In the genomic region with DNA sequence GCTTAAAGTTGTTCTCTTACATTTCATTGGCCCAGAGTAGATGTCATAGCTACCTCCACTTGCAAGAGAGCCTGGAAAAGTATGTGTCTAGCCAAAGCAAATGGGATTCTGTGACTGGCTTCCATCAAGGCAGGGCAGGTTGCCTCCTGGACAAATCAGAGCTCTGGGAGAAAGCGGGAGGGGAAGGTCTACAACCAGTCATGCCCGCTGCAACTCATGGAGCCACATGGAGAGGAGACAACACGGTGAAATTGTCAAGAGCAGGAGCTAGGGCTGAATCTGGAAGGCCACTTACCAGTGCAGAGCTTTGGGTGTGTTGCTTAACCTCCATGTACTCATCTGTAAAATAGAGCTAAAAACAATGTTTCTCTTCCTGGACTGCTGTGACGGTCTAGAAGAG, we compare ENCODE assay signal across 33 cellular contexts.
DNase-seq lines count a peak whose midpoint lies in the region; ATAC-seq, FAIRE-seq and TF ChIP-seq lines count a peak whose summit lies in the region.
"Had no signal": no experiment of that assay in that cellular context is flagged by ENCODE, and none has a peak within 500 bp of the region (broad histone marks: within the 10 kb centered on the region; RNA-seq: fewer than 3 reads in every experiment).

No MANE protein-coding gene starts in this region.

- FAIRE-seq in HepG2 (lab: Jason Lieb, UNC) (no peak), H1 (lab: Jason Lieb, UNC) (no peak), HTR-8/SVneo (lab: Jason Lieb, UNC) (no peak)
- FAIRE-seq: A204.1, A549, D721Med had no signal

- no peaks in the 10 kb centered on the region for H3K23me2 ChIP-seq in H1 (ENCODE audit: low read depth, low read length)

- ATAC-seq in HepG2 = no peak
- ATAC-seq in right lobe of liver = no peak
- no peak for ATAC-seq in HG03025 (IDR thresholded peaks at IDR 0.05; ENCODE audit: low FRiP score, unreplicated experiment)
- ATAC-seq: A549; CD8-positive, alpha-beta T cell had no signal

- no peak overlapping the region for H3K23ac ChIP-seq in H1 (ENCODE audit: insufficient read length)
- H3K23ac ChIP-seq in trophoblast cell (ENCODE audit: low read length) = peak overlapping the region; percentile 64

- H3K9me3 ChIP-seq in HepG2 (ENCODE audit: low read length) (no peaks in the 10 kb centered on the region), right lobe of liver (no peaks in the 10 kb centered on the region), H1 (ENCODE audit: insufficient read depth in 2 of 2, low read depth in 1 of 2, low read length in 1 of 2) (no peaks in the 10 kb centered on the region), trophoblast cell (ENCODE audit: insufficient read depth, low read depth, low read length) (peaks cover 5% of the 10 kb centered on the region)
- H3K9me3 ChIP-seq: A549, BE2C, Caco-2 had no signal

- no peak overlapping the region for H2BK15ac ChIP-seq in H1 (ENCODE audit: low read length)

- TF ChIP-seq POLR2A in HepG2 (IDR thresholded peaks at IDR 0.05; ENCODE audit: insufficient read depth in 1 of 2, low read depth in 2 of 2, low read length in 2 of 2) = no peak
- TF ChIP-seq POLR2A in right lobe of liver (IDR thresholded peaks at IDR 0.05) = no peak
- no peak for TF ChIP-seq POLR2A in H1 (IDR thresholded peaks at IDR 0.05; ENCODE audit: control extremely low read depth in 1 of 2, low read depth in 2 of 2, low read length in 2 of 2)

- DNase-seq in HepG2 (ENCODE audit: low spot score) (no peak), right lobe of liver (no peak), H1 (ENCODE audit: low read depth in 1 of 2, low spot score in 2 of 2) (no peak), trophoblast cell (no peak), HTR-8/SVneo (ENCODE audit: insufficient read length, low spot score) (no peak)
- DNase-seq: 8988T; ACHN; AML-193; BE2C; C1 segment of cervical spinal cord; Caco-2; Calu3; CD4-positive, alpha-beta memory T cell; CD4-positive, alpha-beta T cell; CD4-positive, CD25-positive, alpha-beta regulatory T cell; CD8-positive, alpha-beta memory T cell; CD8-positive, alpha-beta T cell; COR-L47; DMS 273 treated with DMSO at 0.1 percent for 48 hours; DMS153; DMS53; DMS79; DMS79 treated with DMSO at 0.1 percent for 48 hours; DND-41; EL had no signal

- H4K91ac ChIP-seq in H1 (replicated peaks; ENCODE audit: insufficient read length, low read length) (no peak overlapping the region), trophoblast cell (ENCODE audit: low read depth, low read length) (no peak overlapping the region)

- H3K27ac ChIP-seq in HepG2 (ENCODE audit: extremely low read length, insufficient read depth, low read length) = no peak overlapping the region
- no peak overlapping the region for H3K27ac ChIP-seq in right lobe of liver
- H3K27ac ChIP-seq in H1 (ENCODE audit: low read depth, low read length) = no peak overlapping the region
- no peak overlapping the region for H3K27ac ChIP-seq in trophoblast cell (ENCODE audit: low read depth, low read length)
- H3K27ac ChIP-seq: 22Rv1; A549; BLaER1; BLaER1 treated with 17β-estradiol and CSF1 and Interleukin-3, amounts not matched to agents 10 nM and 100 nM; C4-2B had no signal

- H3K18ac ChIP-seq in H1 (ENCODE audit: extremely low read depth, low read length) (no peak overlapping the region), trophoblast cell (ENCODE audit: low read length) (no peak overlapping the region)

- no peak overlapping the region for H2AK5ac ChIP-seq in H1 (ENCODE audit: low read depth, low read length)
- H2AK5ac ChIP-seq in trophoblast cell (ENCODE audit: low read length) = no peak overlapping the region

- 70% methylated on average over 4 of the region's 4 CpGs for WGBS in HepG2 (ENCODE audit: low lambda C conversion rate)
- WGBS in right lobe of liver (ENCODE audit: insufficient coverage, low coverage, low lambda C conversion rate, missing lambda C conversion rate) = 81% methylated on average over 3 of the region's 4 CpGs
- WGBS in H1 (ENCODE audit: extremely low coverage in 1 of 2, insufficient coverage in 1 of 2, insufficient read length in 1 of 2, insufficient replicate concordance in 2 of 2, low coverage in 1 of 2, low lambda C conversion rate in 2 of 2, missing lambda C conversion rate in 1 of 2), 2 experiments = 94% methylated on average over 4 of the region's 4 CpGs; no CpG with 5 or more reads in 1 of the 2 experiments
- WGBS in trophoblast cell (ENCODE audit: extremely low coverage, insufficient coverage, insufficient read length) = no CpG with 5 or more reads among the region's 4 CpGs

- H2BK120ac ChIP-seq in H1 (replicated peaks; ENCODE audit: low read depth, low read length) (no peak overlapping the region), trophoblast cell (ENCODE audit: insufficient read depth, low read length, poor library complexity) (no peak overlapping the region)

- H3K4me1 ChIP-seq in HepG2 (ENCODE audit: insufficient read depth, low read length) = peaks cover 8% of the 10 kb centered on the region; the same call in 1 of the 2 replicates
- peaks cover 0 to 4% (median 0%) of the 10 kb centered on the region in 4 donors for H3K4me1 ChIP-seq in right lobe of liver
- H3K4me1 ChIP-seq in H1 (replicated peaks in 1 of 4; ENCODE audit: control insufficient read depth in 3 of 4, insufficient read depth in 4 of 4, low read length in 3 of 4) = no peaks in the 10 kb centered on the region
- no peaks in the 10 kb centered on the region for H3K4me1 ChIP-seq in trophoblast cell (ENCODE audit: control insufficient read depth in 1 of 2, insufficient read depth in 2 of 2, low read length in 2 of 2)
- H3K4me1 ChIP-seq: Caco-2 had no signal

- H3K14ac ChIP-seq in H1 (ENCODE audit: insufficient read length) (no peak overlapping the region), trophoblast cell (ENCODE audit: low read length) (no peak overlapping the region)

- no TSS peak for BruUV-seq in HepG2 (replicated peaks; lab: Mats Ljungman, UMichigan)

- no peak overlapping the region for H4K5ac ChIP-seq in H1 (ENCODE audit: insufficient read length, low read depth, low read length)

- no peak overlapping the region for H2BK12ac ChIP-seq in H1 (ENCODE audit: low read depth, low read length)
- no peak overlapping the region for H2BK12ac ChIP-seq in trophoblast cell (ENCODE audit: low read length)

- CTCF ChIA-PET in HepG2 (lab: Yijun Ruan, JAX; ENCODE audit: low intra/inter-chr PET ratio, low total read pairs) = no interaction called here
- CTCF ChIA-PET in H1 (lab: Charles Lee; ENCODE audit: partially characterized antibody) = interaction anchor here (0.9 to 2.7 kb wide), 5 partner anchors 8 to 145 kb away, joined by 3 to 14 read pairs (median 4); no protein-coding TSS in a partner anchor

- H3K56ac ChIP-seq in H1 (replicated peaks; ENCODE audit: insufficient read length, low read depth, low read length) = no peak overlapping the region

- no peak for TF ChIP-seq CTCF in HepG2 (CRISPR knock-in tag; IDR thresholded peaks at IDR 0.05)
- TF ChIP-seq CTCF in right lobe of liver (IDR thresholded peaks at IDR 0.05) = no peak
- no peak for TF ChIP-seq CTCF in H1 (IDR thresholded peaks at IDR 0.05; ENCODE audit: control extremely low read depth in 1 of 3, insufficient read depth in 1 of 3, low read depth in 1 of 3, low read length in 3 of 3)

- no peak overlapping the region for H4K8ac ChIP-seq in H1 (ENCODE audit: extremely low read depth, insufficient read depth, low read length)
- H4K8ac ChIP-seq in trophoblast cell (ENCODE audit: low read depth, low read length) = no peak overlapping the region

- H3K36me3 ChIP-seq in HepG2 (replicated peaks in 1 of 2; ENCODE audit: control insufficient read depth in 1 of 2, insufficient read depth in 2 of 2, low read length in 2 of 2) (no peaks in the 10 kb centered on the region), right lobe of liver (no peaks in the 10 kb centered on the region), H1 (ENCODE audit: control insufficient read depth in 2 of 4, insufficient read depth in 4 of 4, low read length in 3 of 4) (no peaks in the 10 kb centered on the region), trophoblast cell (ENCODE audit: control insufficient read depth in 1 of 2, insufficient read depth in 2 of 2, low read length in 2 of 2) (no peaks in the 10 kb centered on the region)
- H3K36me3 ChIP-seq: BE2C, BLaER1 had no signal

- TF ChIP-seq RAD21 in HepG2 (CRISPR knock-in tag; IDR thresholded peaks at IDR 0.05) (no peak), H1 (IDR thresholded peaks at IDR 0.05 in 1 of 2, conservative IDR thresholded peaks at IDR 0.05 in 1 of 2; ENCODE audit: low read depth in 2 of 2, low read length in 2 of 2) (no peak)

- POLR2A ChIA-PET in HepG2 (lab: Yijun Ruan, JAX) = no interaction called here
- POLR2A ChIA-PET in H1 (lab: Charles Lee; ENCODE audit: partially characterized antibody) = interaction anchor here (1.4 kb wide), 1 partner anchor 42 kb away, joined by 5 read pairs; no protein-coding TSS in a partner anchor

- in situ Hi-C loops in HepG2 (cut with HindIII; ENCODE audit: extremely low pct_ligation_motif_present, low pct_unique_long_range_greater_than_20kb) = no loop called here

- H3K4ac ChIP-seq in H1 (replicated peaks; ENCODE audit: insufficient read length, low read depth, low read length) (no peak overlapping the region), trophoblast cell (ENCODE audit: low read depth, low read length) (no peak overlapping the region)

- H3K4me3 ChIP-seq in HepG2 (replicated peaks in 1 of 3; ENCODE audit: insufficient read depth in 1 of 3, low read depth in 2 of 3, low read length in 3 of 3) (no peak overlapping the region), right lobe of liver (no peak overlapping the region), H1 (ENCODE audit: extremely low read depth in 1 of 4, insufficient read depth in 2 of 4, low read depth in 3 of 4, low read length in 4 of 4) (no peak overlapping the region), trophoblast cell (ENCODE audit: low read depth, low read length) (no peak overlapping the region)
- H3K4me3 ChIP-seq: A549; BLaER1; BLaER1 treated with 17β-estradiol and CSF1 and Interleukin-3, amounts not matched to agents 10 nM and 100 nM had no signal

- H3K27me3 ChIP-seq in HepG2 (ENCODE audit: control insufficient read depth in 1 of 2, insufficient read depth in 2 of 2, low read length in 2 of 2) (no peaks in the 10 kb centered on the region), right lobe of liver (no peaks in the 10 kb centered on the region), H1 (replicated peaks in 1 of 4; ENCODE audit: control insufficient read depth in 3 of 4, extremely low read depth in 1 of 4, insufficient read depth in 3 of 4, low read length in 3 of 4) (no peaks in the 10 kb centered on the region), trophoblast cell (ENCODE audit: insufficient read depth, low read length) (no peaks in the 10 kb centered on the region)
- H3K27me3 ChIP-seq: BE2C; BLaER1; BLaER1 treated with 17β-estradiol and CSF1 and Interleukin-3, amounts not matched to agents 10 nM and 100 nM had no signal

- no peak overlapping the region for H2AFZ ChIP-seq in HepG2 (ENCODE audit: low read length)
- H2AFZ ChIP-seq in H1 (ENCODE audit: low read length) = no peak overlapping the region
- no peak overlapping the region for H2AFZ ChIP-seq in trophoblast cell (ENCODE audit: insufficient read depth, low read length, poor library complexity)

- no peak overlapping the region for H4K12ac ChIP-seq in trophoblast cell (ENCODE audit: low read depth, low read length)

- TF ChIP-seq EP300 in HepG2 (IDR thresholded peaks at IDR 0.05; ENCODE audit: low read depth in 2 of 2, low read length in 2 of 2) = no peak
- TF ChIP-seq EP300 in HepG2 (CRISPR knock-in tag; IDR thresholded peaks at IDR 0.05; ENCODE audit: borderline replicate concordance) = no peak
- TF ChIP-seq EP300 in H1 (IDR thresholded peaks at IDR 0.05; ENCODE audit: borderline replicate concordance in 1 of 2, low read depth in 2 of 2, low read length in 2 of 2) = no peak

- H2BK5ac ChIP-seq in H1 (ENCODE audit: low read depth, low read length) (no peak overlapping the region), trophoblast cell (ENCODE audit: low read depth, low read length, poor library complexity) (no peak overlapping the region)

- H3K4me2 ChIP-seq in HepG2 (ENCODE audit: low read depth, low read length) (no peak overlapping the region), H1 (ENCODE audit: insufficient read depth in 1 of 2, low read depth in 2 of 2, low read length in 2 of 2) (no peak overlapping the region), trophoblast cell (ENCODE audit: low read length) (no peak overlapping the region)
- H3K4me2 ChIP-seq: A549; BLaER1; BLaER1 treated with 17β-estradiol and CSF1 and Interleukin-3, amounts not matched to agents 10 nM and 100 nM had no signal

- H3K9ac ChIP-seq in HepG2 (ENCODE audit: insufficient read depth, low read depth, low read length) (no peak overlapping the region), H1 (replicated peaks in 1 of 4; ENCODE audit: extremely low read depth in 1 of 4, low read depth in 3 of 4, low read length in 3 of 4) (no peak overlapping the region), trophoblast cell (ENCODE audit: low read length) (no peak overlapping the region)
- H3K9ac ChIP-seq: BLaER1; BLaER1 treated with 17β-estradiol and CSF1 and Interleukin-3, amounts not matched to agents 10 nM and 100 nM had no signal

- H3K79me2 ChIP-seq in HepG2 (ENCODE audit: insufficient read depth, low read length) (no peaks in the 10 kb centered on the region), H1 (ENCODE audit: control insufficient read depth in 1 of 2, insufficient read depth in 2 of 2, low read length in 2 of 2) (no peaks in the 10 kb centered on the region), trophoblast cell (ENCODE audit: control insufficient read depth, insufficient read depth, low read length, poor library complexity) (no peaks in the 10 kb centered on the region)

- H4K20me1 ChIP-seq in HepG2 (ENCODE audit: insufficient read depth, low read length) = no peaks in the 10 kb centered on the region
- H4K20me1 ChIP-seq in H1 (replicated peaks in 1 of 2; ENCODE audit: control insufficient read depth in 1 of 2, insufficient read depth in 2 of 2, low read length in 2 of 2) = no peaks in the 10 kb centered on the region
- H4K20me1 ChIP-seq: BLaER1; BLaER1 treated with 17β-estradiol and CSF1 and Interleukin-3, amounts not matched to agents 10 nM and 100 nM had no signal

- intact Hi-C loops in HepG2 (cut with micrococcal nuclease; ENCODE audit: unreplicated experiment) (no loop called here), right lobe of liver (cut with DNase I) (no loop called here)

- H2BK20ac ChIP-seq in H1 (ENCODE audit: low read length) = no peak overlapping the region

- H3K79me1 ChIP-seq in H1 (ENCODE audit: low read depth, low read length) (no peaks in the 10 kb centered on the region), trophoblast cell (ENCODE audit: low read length) (no peaks in the 10 kb centered on the region)
